In genomic region chr2:225042800-225043167, GRCh38 we compare ENCODE assay signal across 10 cellular contexts. TPM values are rescaled to one million over a fixed set of nuclear protein-coding genes. Genes with fewer than 3 reads are reported as not detected.
A peak's percentile ranks its signal among the peaks of the same experiment; 100 is the strongest.
DNase-seq lines count a peak whose midpoint lies in the region; ATAC-seq and TF ChIP-seq lines count a peak whose summit lies in the region.
"Had no signal": no experiment of that assay in that cellular context is flagged by ENCODE, and none has a peak within 500 bp of the region (broad histone marks: within the 10 kb centered on the region; RNA-seq: fewer than 3 reads in every experiment).

No MANE protein-coding gene starts in this region.

- no peak for TF ChIP-seq POLR2A in prostate gland (IDR thresholded peaks at IDR 0.05)

- H3K36me3 ChIP-seq in PC-3 (ENCODE audit: low read depth, low read length) = no peaks in the 10 kb centered on the region
- H3K36me3 ChIP-seq in prostate gland = no peaks in the 10 kb centered on the region
- H3K36me3 ChIP-seq: thyroid gland had no signal

- peaks cover 9% of the 10 kb centered on the region for H3K4me1 Mint-ChIP-seq in endothelial cell (ENCODE audit: unreplicated experiment)

- H3K27me3 ChIP-seq in PC-3 (ENCODE audit: low read length) = no peaks in the 10 kb centered on the region
- H3K27me3 ChIP-seq in prostate gland (replicated peaks; ENCODE audit: insufficient read depth) = peaks cover 8% of the 10 kb centered on the region
- H3K27me3 ChIP-seq: thyroid gland had no signal

- no peak overlapping the region for H3K27ac Mint-ChIP-seq in endothelial cell (ENCODE audit: unreplicated experiment)

- no peak overlapping the region; the same call in 1 of the 2 replicates for H3K9ac ChIP-seq in PC-3 (ENCODE audit: low read length)

- H3F3A ChIP-seq in PC-3 (ENCODE audit: low read length, unreplicated experiment) = no peaks in the 10 kb centered on the region

- H3K27me3 Mint-ChIP-seq in endothelial cell (ENCODE audit: unreplicated experiment) = peaks cover 12% of the 10 kb centered on the region

- CTCF ChIA-PET in PC-3 (lab: Charles Lee) = interaction anchor here (0.6 kb wide), 1 partner anchor 112 kb away, joined by 9 read pairs; no protein-coding TSS in a partner anchor

- peak overlapping the region; percentile 86 for H3K4me3 ChIP-seq in PC-3 (ENCODE audit: low read length)
- H3K4me3 ChIP-seq in prostate gland = peak overlapping the region; percentile 32 to 41
- H3K4me3 ChIP-seq: K562 had no signal

- POLR2A ChIA-PET in PC-3 (lab: Charles Lee; ENCODE audit: unreplicated experiment) = interaction anchor here (0.5 to 1.2 kb wide), 2 partner anchors 29 to 57 kb away, joined by 10 to 12 read pairs; no protein-coding TSS in a partner anchor

- intact Hi-C loops in PC-3 (cut with micrococcal nuclease) = loop anchor here (5.0 kb wide), 1 partner anchor 60 kb away; no protein-coding TSS in a partner anchor
- intact Hi-C loops in prostate gland (cut with DNase I) = no loop called here

- H3K4me3 Mint-ChIP-seq in endothelial cell (ENCODE audit: unreplicated experiment) = peak overlapping the region; percentile 83

- H3K4me1 ChIP-seq in PC-3 (ENCODE audit: insufficient read depth, low read length) = peaks cover 10% of the 10 kb centered on the region; the same call in 1 of the 2 replicates
- no peaks in the 10 kb centered on the region for H3K4me1 ChIP-seq in prostate gland (replicated peaks)

- DNase-seq in Caki2 (ENCODE audit: low read depth) (peak; percentile 16), PC-3 (no peak), endothelial cell (ENCODE audit: low spot score) (no peak), prostate gland (ENCODE audit: low spot score) (no peak)

- in situ Hi-C loops in Caki2 (cut with HindIII; ENCODE audit: low pct_unique_long_range_greater_than_20kb, low sequenced_read_pairs) = no loop called here

- H3K4me2 ChIP-seq in PC-3 (ENCODE audit: low read length) = peak overlapping the region; percentile 92

- peaks cover 44% of the 10 kb centered on the region for H3K79me2 ChIP-seq in PC-3 (ENCODE audit: low read length)

- ATAC-seq in PC-3 (no peak), HG03280 (IDR thresholded peaks at IDR 0.05; ENCODE audit: unreplicated experiment) (no peak), GM21723 (IDR thresholded peaks at IDR 0.05; ENCODE audit: unreplicated experiment) (no peak), GM21786 (IDR thresholded peaks at IDR 0.05; ENCODE audit: unreplicated experiment) (no peak), GM21526 (IDR thresholded peaks at IDR 0.05; ENCODE audit: low FRiP score, unreplicated experiment) (no peak)
- ATAC-seq: K562 had no signal

- H3K9me3 ChIP-seq in PC-3 (ENCODE audit: low read length) = no peaks in the 10 kb centered on the region
- H3K9me3 ChIP-seq in prostate gland = no peaks in the 10 kb centered on the region
- H3K9me3 ChIP-seq: thyroid gland had no signal

- H3K36me3 Mint-ChIP-seq in endothelial cell (ENCODE audit: low read depth, unreplicated experiment) = no peaks in the 10 kb centered on the region

- H3K9me3 Mint-ChIP-seq in endothelial cell (ENCODE audit: unreplicated experiment) = no peaks in the 10 kb centered on the region

- H2AFZ ChIP-seq in PC-3 (ENCODE audit: low read length) = peak overlapping the region; percentile 93

- H4K20me1 ChIP-seq in PC-3 (ENCODE audit: low read length) = no peaks in the 10 kb centered on the region

- H3K9me2 ChIP-seq in PC-3 (replicated peaks; ENCODE audit: low read length) = no peaks in the 10 kb centered on the region

- 17% methylated on average over 13 of the region's 13 CpGs for WGBS in prostate gland

- TF ChIP-seq CTCF in PC-3 (conservative IDR thresholded peaks at IDR 0.05; ENCODE audit: low read depth, low read length) = no peak
- TF ChIP-seq CTCF in endothelial cell (IDR thresholded peaks at IDR 0.05; ENCODE audit: unreplicated experiment) = no peak
- no peak for TF ChIP-seq CTCF in prostate gland (IDR thresholded peaks at IDR 0.05)

- H3K27ac ChIP-seq in PC-3 (ENCODE audit: low read length) (no peak overlapping the region), prostate gland (no peak overlapping the region)
- H3K27ac ChIP-seq: thyroid gland had no signal

- BruUV-seq in PC-3 (replicated peaks; lab: Mats Ljungman, UMichigan) = no TSS peak

RNA-seq across cellular contexts. Expression of gene DOCK10, which starts 0.5 kb away (rescaled TPM):
- 11.6 and 15.1 TPM in 2 replicates for total RNA-seq in Caki2 (2014; rRNA removed; shearing (Covaris generic); ENCODE audit: low replicate concordance)
- total RNA-seq in PC-3 (2014; rRNA removed) (23.1 and 38.5 TPM in 2 replicates), endothelial cell (ENCODE audit: unreplicated experiment) (7.6 TPM), prostate gland (1 to 10 TPM; 4.8 to 6.2 TPM)
